23 cellular contexts compared by ENCODE assay signal in genomic region chr12:105261010-105261409, GRCh38.
"Had no signal": no experiment of that assay in that cellular context is flagged by ENCODE, and none has a peak within 500 bp of the region (broad histone marks: within the 10 kb centered on the region; RNA-seq: fewer than 3 reads in every experiment).

No MANE protein-coding gene starts in this region.

- H3K4me3 Mint-ChIP-seq: activated CD4-positive, alpha-beta T cell treated with anti-CD3 and anti-CD28 coated beads, Interleukin-2, amount 10 ng/mL, durations not matched to agents 7 days and 5 days; activated CD8-positive, alpha-beta T cell treated with anti-CD3 and anti-CD28 coated beads, Interleukin-2, amount 10 ng/mL, durations not matched to agents 7 days and 5 days; activated naive CD8-positive, alpha-beta T cell treated with anti-CD3 and anti-CD28 coated beads, Interleukin-2, amount 50 U/mL, for 24 hours; activated T-helper 1 cell treated with anti-CD3 and anti-CD28 coated beads, Interleukin-12 subunit alpha, Interleukin-12 subunit beta, Interleukin-2, Interleukin-4 antibody, amounts not matched to agents 30 ng/mL and 10 ng/mL and 1 ng/mL, durations not matched to agents 14 hours and 24 hours and 36 hours; naive thymus-derived CD8-positive, alpha-beta T cell; neural progenitor cell; stimulated activated effector memory CD8-positive, alpha-beta T cell treated with anti-CD3 and anti-CD28 coated beads, Interleukin-12 subunit alpha, Interleukin-12 subunit beta, amount 100 ng/mL, for 72 hours had no signal

- H3K9me3 Mint-ChIP-seq: activated CD4-positive, alpha-beta T cell treated with anti-CD3 and anti-CD28 coated beads, Interleukin-2, amount 10 ng/mL, durations not matched to agents 7 days and 5 days; activated naive CD8-positive, alpha-beta T cell treated with anti-CD3 and anti-CD28 coated beads, Interleukin-2, amount 50 U/mL, for 24 hours; activated T-helper 1 cell treated with anti-CD3 and anti-CD28 coated beads, Interleukin-12 subunit alpha, Interleukin-12 subunit beta, Interleukin-2, Interleukin-4 antibody, amounts not matched to agents 30 ng/mL and 10 ng/mL and 1 ng/mL, durations not matched to agents 14 hours and 24 hours and 36 hours; naive thymus-derived CD8-positive, alpha-beta T cell; neural progenitor cell; stimulated activated effector memory CD8-positive, alpha-beta T cell treated with anti-CD3 and anti-CD28 coated beads, Interleukin-12 subunit alpha, Interleukin-12 subunit beta, amount 100 ng/mL, for 72 hours had no signal

- H3K9me3 ChIP-seq: heart right ventricle, stomach, suprapubic skin, uterus had no signal

- H3K27ac ChIP-seq: cardiac muscle cell, epithelial cell of prostate, heart right ventricle, neural progenitor cell, stomach, suprapubic skin, uterus, VCaP had no signal

- H3K27ac Mint-ChIP-seq: activated CD4-positive, alpha-beta T cell treated with anti-CD3 and anti-CD28 coated beads, Interleukin-2, amount 10 ng/mL, durations not matched to agents 7 days and 5 days; activated CD8-positive, alpha-beta T cell treated with anti-CD3 and anti-CD28 coated beads, Interleukin-2, amount 10 ng/mL, durations not matched to agents 7 days and 5 days; activated naive CD8-positive, alpha-beta T cell treated with anti-CD3 and anti-CD28 coated beads, Interleukin-2, amount 50 U/mL, for 24 hours; activated T-helper 1 cell treated with anti-CD3 and anti-CD28 coated beads, Interleukin-12 subunit alpha, Interleukin-12 subunit beta, Interleukin-2, Interleukin-4 antibody, amounts not matched to agents 30 ng/mL and 10 ng/mL and 1 ng/mL, durations not matched to agents 14 hours and 24 hours and 36 hours; naive thymus-derived CD8-positive, alpha-beta T cell; neural progenitor cell; stimulated activated effector memory CD8-positive, alpha-beta T cell treated with anti-CD3 and anti-CD28 coated beads, Interleukin-12 subunit alpha, Interleukin-12 subunit beta, amount 100 ng/mL, for 72 hours had no signal

- H3K36me3 ChIP-seq: cardiac muscle cell, heart right ventricle, neural progenitor cell, stomach, suprapubic skin, uterus had no signal

- H3K4me1 ChIP-seq: heart right ventricle, neural progenitor cell had no signal

- H3K4me2 ChIP-seq: neural progenitor cell had no signal

- H3K27me3 ChIP-seq: cardiac muscle cell, neural progenitor cell, stomach, suprapubic skin, uterus had no signal

- H3K4me3 ChIP-seq: cardiac muscle cell, heart right ventricle, lung, neural progenitor cell, stomach, suprapubic skin, uterus had no signal

- H3K36me3 Mint-ChIP-seq: naive thymus-derived CD8-positive, alpha-beta T cell; neural progenitor cell; stimulated activated effector memory CD8-positive, alpha-beta T cell treated with anti-CD3 and anti-CD28 coated beads, Interleukin-12 subunit alpha, Interleukin-12 subunit beta, amount 100 ng/mL, for 72 hours had no signal

- DNase-seq: activated CD4-positive, alpha-beta T cell treated with anti-CD3 and anti-CD28 coated beads, Interleukin-2, amount 10 ng/mL, durations not matched to agents 7 days and 5 days; activated CD8-positive, alpha-beta T cell treated with anti-CD3 and anti-CD28 coated beads, Interleukin-2, amount 10 ng/mL, durations not matched to agents 7 days and 5 days; activated gamma-delta T cell; activated naive CD4-positive, alpha-beta T cell treated with anti-CD3 and anti-CD28 coated beads, Interleukin-2, amount 50 U/mL, for 16 hours; activated naive CD8-positive, alpha-beta T cell treated with anti-CD3 and anti-CD28 coated beads, Interleukin-2, amount 50 U/mL, for 24 hours; heart right ventricle; left colon; naive thymus-derived CD8-positive, alpha-beta T cell; small intestine; stimulated activated CD4-positive, alpha-beta T cell treated with anti-CD3 and anti-CD28 coated beads, Interleukin-2, amount 100 ng/mL, for 24 hours; stomach; trophoblast cell; uterus had no signal

- H3K4me1 Mint-ChIP-seq: activated CD4-positive, alpha-beta T cell treated with anti-CD3 and anti-CD28 coated beads, Interleukin-2, amount 10 ng/mL, durations not matched to agents 7 days and 5 days; stimulated activated effector memory CD8-positive, alpha-beta T cell treated with anti-CD3 and anti-CD28 coated beads, Interleukin-12 subunit alpha, Interleukin-12 subunit beta, amount 100 ng/mL, for 72 hours had no signal

- ATAC-seq: activated CD4-positive, CD25-positive, alpha-beta regulatory T cell treated with anti-CD3 and anti-CD28 coated beads, Interleukin-2, amount 50 U/mL, for 24 hours; activated CD8-positive, alpha-beta T cell treated with anti-CD3 and anti-CD28 coated beads, Interleukin-2, amount 10 ng/mL, durations not matched to agents 7 days and 5 days; activated naive CD8-positive, alpha-beta T cell treated with anti-CD3 and anti-CD28 coated beads, Interleukin-2, amount 50 U/mL, for 24 hours; heart right ventricle; left colon; naive thymus-derived CD8-positive, alpha-beta T cell; sciatic nerve; stimulated activated effector memory CD8-positive, alpha-beta T cell treated with anti-CD3 and anti-CD28 coated beads, Interleukin-12 subunit alpha, Interleukin-12 subunit beta, amount 100 ng/mL, for 72 hours had no signal

- H2AFZ ChIP-seq: neural progenitor cell had no signal
